Comparison of ENCODE assay signal across 24 cellular contexts in genomic region chr7:128882134-128882533, GRCh38. TPM values are rescaled to one million over a fixed set of nuclear protein-coding genes. Genes with fewer than 3 reads are reported as not detected.
"Had no signal": no experiment of that assay in that cellular context is flagged by ENCODE, and none has a peak within 500 bp of the region (broad histone marks: within the 10 kb centered on the region; RNA-seq: fewer than 3 reads in every experiment).

No MANE protein-coding gene starts in this region.

- H3K4me1 ChIP-seq: breast epithelium, right lobe of liver, thyroid gland, upper lobe of left lung had no signal

- DNase-seq: activated B cell treated with CpG ODN at 0.5 μM for 24 hours; activated CD4-positive, alpha-beta T cell treated with anti-CD3 and anti-CD28 coated beads, Interleukin-2, amount 50 U/mL, for 1 hour; activated CD8-positive, alpha-beta T cell treated with anti-CD3 and anti-CD28 coated beads for 36 hours; activated naive CD4-positive, alpha-beta T cell; activated T-cell treated with anti-CD3 and anti-CD28 coated beads, Interleukin-2, amount 50 U/mL, for 4 hours; central memory CD4-positive, alpha-beta T cell; endodermal cell; foreskin fibroblast; head of caudate nucleus; mammary epithelial cell; occipital lobe; stimulated activated CD4-positive, alpha-beta T cell treated with anti-CD3 and anti-CD28 coated beads, Interleukin-12 subunit alpha, Interleukin-12 subunit beta, amount 100 ng/mL, for 4 hours; stimulated activated CD4-positive, alpha-beta T cell treated with anti-CD3 and anti-CD28 coated beads, Interleukin-4, amount 100 ng/mL, for 1 hour; substantia nigra; T-cell; thyroid gland; upper lobe of left lung had no signal

- H3K9me3 ChIP-seq: breast epithelium, right lobe of liver, thyroid gland, upper lobe of left lung had no signal

- H3K36me3 ChIP-seq: breast epithelium, right lobe of liver, thyroid gland, upper lobe of left lung had no signal

- ATAC-seq: activated CD8-positive, alpha-beta T cell treated with anti-CD3 and anti-CD28 coated beads for 36 hours; activated naive CD4-positive, alpha-beta T cell treated with anti-CD3 and anti-CD28 coated beads, Interleukin-2, amount 50 U/mL, for 72 hours; activated T-cell treated with anti-CD3 and anti-CD28 coated beads, Interleukin-2, amount 50 U/mL, for 4 hours; esophagus mucosa; left ventricle myocardium superior; naive thymus-derived CD8-positive, alpha-beta T cell; right lobe of liver; T-cell had no signal

- H3K27me3 ChIP-seq: breast epithelium, right lobe of liver, thyroid gland, upper lobe of left lung had no signal

- H3K27ac ChIP-seq: breast epithelium, right lobe of liver, thyroid gland, upper lobe of left lung had no signal

- H3K4me3 ChIP-seq: breast epithelium, right lobe of liver, thyroid gland, upper lobe of left lung had no signal

RNA-seq across cellular contexts. Expression of gene KCP, which starts 28.4 kb away (rescaled TPM):
- total RNA-seq: activated CD8-positive, alpha-beta T cell treated with anti-CD3 and anti-CD28 coated beads for 36 hours had no signal
- polyA plus RNA-seq: naive thymus-derived CD8-positive, alpha-beta T cell had no signal

RNA-seq across cellular contexts. Expression of gene FLNC, which starts 51.9 kb away (rescaled TPM):
- total RNA-seq: activated B cell treated with CpG ODN at 0.5 μM for 24 hours; naive thymus-derived CD8-positive, alpha-beta T cell had no signal

RNA-seq across cellular contexts. Expression of gene IRF5, which starts 55.6 kb away (rescaled TPM):
- total RNA-seq: neural crest cell had no signal
